In genomic region chr6:144215932-144216667, GRCh38 we compare ENCODE assay signal across 8 cellular contexts.
DNase-seq lines count a peak whose midpoint lies in the region; ATAC-seq, FAIRE-seq and TF ChIP-seq lines count a peak whose summit lies in the region.

No MANE protein-coding gene starts in this region.

- no peaks in the 10 kb centered on the region for H3K27me3 ChIP-seq in BLaER1

- H3K4me2 ChIP-seq in BLaER1, result peak overlapping the region; percentile 89

- peak overlapping the region; percentile 81 for H3K4me3 Mint-ChIP-seq in activated CD4-positive, alpha-beta T cell treated with anti-CD3 and anti-CD28 coated beads for 36 hours

- ATAC-seq in HG03442 (IDR thresholded peaks at IDR 0.05; ENCODE audit: unreplicated experiment), result peak; percentile 86
- peak; percentile 90 for ATAC-seq in activated CD4-positive, alpha-beta T cell treated with anti-CD3 and anti-CD28 coated beads for 36 hours

- POLR2A ChIA-PET in activated CD4-positive, alpha-beta T cell treated with anti-CD3 and anti-CD28 coated beads for 36 hours (lab: Charles Lee), result interaction anchor here (1.2 to 1.5 kb wide), 2 partner anchors 85 to 120 kb away, joined by 4 to 6 read pairs; partner anchors contain the start of gene SF3B5

- H3K9me3 Mint-ChIP-seq in activated CD4-positive, alpha-beta T cell treated with anti-CD3 and anti-CD28 coated beads for 36 hours (ENCODE audit: low read depth), result peaks cover 5% of the 10 kb centered on the region

- peaks cover 10% of the 10 kb centered on the region for H3K9me3 ChIP-seq in BLaER1

- peaks cover 2% of the 10 kb centered on the region for H3K27me3 Mint-ChIP-seq in activated CD4-positive, alpha-beta T cell treated with anti-CD3 and anti-CD28 coated beads for 36 hours

- peaks cover 27% of the 10 kb centered on the region for H3K4me1 ChIP-seq in BLaER1

- peak; percentile 91 for FAIRE-seq in GM19239 (lab: Jason Lieb, UNC)

- CTCF ChIA-PET in activated CD4-positive, alpha-beta T cell treated with anti-CD3 and anti-CD28 coated beads for 36 hours (lab: Charles Lee), result interaction anchor here (0.6 to 3.9 kb wide), 13 partner anchors 8 to 279 kb away, joined by 3 to 23 read pairs (median 4); partner anchors contain the start of gene SF3B5

- peak overlapping the region; percentile 84 for H3K27ac ChIP-seq in BLaER1

- H3K36me3 ChIP-seq in BLaER1, result no peaks in the 10 kb centered on the region

- peak overlapping the region; percentile 84 for H3K9ac ChIP-seq in BLaER1

- H3K27ac Mint-ChIP-seq in activated CD4-positive, alpha-beta T cell treated with anti-CD3 and anti-CD28 coated beads for 36 hours, result peak overlapping the region; percentile 99

- peak; percentile 50 for TF ChIP-seq CTCF in choroid plexus epithelial cell (conservative IDR thresholded peaks at IDR 0.05; ENCODE audit: low read depth, low read length)

- DNase-seq in GM19239 (ENCODE audit: insufficient read length, low spot score), result peak; percentile 86
- peak; percentile 64 for DNase-seq in NCI-H510A (lab: John Stamatoyannopoulos, UW)
- DNase-seq in activated CD4-positive, alpha-beta T cell treated with anti-CD3 and anti-CD28 coated beads for 36 hours, result peak; percentile 95
- peak; percentile 99 for DNase-seq in choroid plexus epithelial cell (ENCODE audit: low read depth)
- peak; percentile 98 for DNase-seq in kidney glomerular epithelial cell (lab: John Stamatoyannopoulos, UW)
- peak; percentile 83 to 86 for DNase-seq in stimulated activated CD4-positive, alpha-beta T cell treated with anti-CD3 and anti-CD28 coated beads, Interleukin-15, amount 100 ng/mL, for 48 hours (ENCODE audit: low read depth in 2 of 2)

- H3K4me3 ChIP-seq in BLaER1 (peak overlapping the region; percentile 73), choroid plexus epithelial cell (ENCODE audit: low read depth, low read length) (peak overlapping the region; percentile 67)

- intact Hi-C loops in activated CD4-positive, alpha-beta T cell treated with anti-CD3 and anti-CD28 coated beads for 36 hours (cut with DNase I, micrococcal nuclease), result loop anchor here (1.0 to 10.0 kb wide), 16 partner anchors 32 to 1749 kb away; partner anchors contain the start of genes SF3B5 (in 2 of the 2), ADAT2 (in 1 of the 2), EPM2A (in 1 of the 2) and LTV1 (in 1 of the 2)

- peaks cover 41% of the 10 kb centered on the region for H3K4me1 Mint-ChIP-seq in activated CD4-positive, alpha-beta T cell treated with anti-CD3 and anti-CD28 coated beads for 36 hours

- peaks cover 2% of the 10 kb centered on the region for H3K36me3 Mint-ChIP-seq in activated CD4-positive, alpha-beta T cell treated with anti-CD3 and anti-CD28 coated beads for 36 hours (ENCODE audit: low read depth)

- H4K20me1 ChIP-seq in BLaER1, result no peaks in the 10 kb centered on the region

Comparison
In these comparisons a context has a peak if more than half of its experiments do, and no peak if none do; other contexts are left out.
1. Peak in every context shown above with its lines: DNase-seq, ATAC-seq, H3K4me3 ChIP-seq and H3K27ac ChIP-seq.